In the genomic region with DNA sequence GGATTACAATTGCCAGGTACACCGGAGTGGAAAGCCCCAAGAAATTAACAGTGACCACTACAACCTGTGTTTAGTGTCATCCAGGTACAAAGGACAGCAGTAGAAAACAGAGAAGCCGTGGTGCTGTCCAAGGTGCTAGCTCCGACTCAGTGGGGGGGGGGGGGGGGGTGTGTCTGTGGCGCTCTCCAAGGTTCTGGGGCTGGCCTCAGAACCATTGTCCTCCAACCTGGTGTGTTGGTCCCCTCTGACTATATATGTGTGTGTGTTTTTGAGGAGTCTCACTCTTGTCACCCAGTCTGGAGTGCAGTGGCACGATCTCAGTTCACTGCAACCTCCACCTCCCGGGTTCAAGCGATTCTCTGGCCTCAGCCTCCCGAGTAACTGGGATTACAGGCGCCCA, we compare ENCODE assay signal across 9 cellular contexts. TPM values are rescaled to one million over a fixed set of nuclear protein-coding genes. Genes with fewer than 3 reads are reported as not detected.
A peak's percentile ranks its signal among the peaks of the same experiment; 100 is the strongest.
DNase-seq lines count a peak whose midpoint lies in the region; ATAC-seq, FAIRE-seq and TF ChIP-seq lines count a peak whose summit lies in the region.
"Had no signal": no experiment of that assay in that cellular context is flagged by ENCODE, and none has a peak within 500 bp of the region (broad histone marks: within the 10 kb centered on the region; RNA-seq: fewer than 3 reads in every experiment).

No MANE protein-coding gene starts in this region.

- 29 to 35% (median 31%) methylated on average over 9 of the region's 9 CpGs for whole genome bisulfite sequencing in small intestine, 3 donors
- 15 to 37% methylated on average over 2 to 8 of the region's 9 CpGs for WGBS in esophagus squamous epithelium, 2 donors
- 31% methylated on average over 9 of the region's 9 CpGs for WGBS in prostate gland

- intact Hi-C loops in esophagus squamous epithelium (cut with DNase I), result no loop called here
- intact Hi-C loops in prostate gland (cut with DNase I), result no loop called here

- H3K4me1 Mint-ChIP-seq in T-cell, result peaks cover 0 to 4% (median 3%) of the 10 kb centered on the region in 3 donors

- peaks cover 14% of the 10 kb centered on the region for H3K36me3 Mint-ChIP-seq in T-cell

- CTCF ChIA-PET in T-cell (lab: Charles Lee), result interaction anchor here in 1 of 2 donors (0.6 to 1.4 kb wide), 4 partner anchors 30 to 67 kb away, joined by 3 read pairs; no protein-coding TSS in a partner anchor

- H3K9me3 Mint-ChIP-seq in T-cell, result no peaks in the 10 kb centered on the region

- H3K27ac Mint-ChIP-seq in T-cell, result no peak overlapping the region

- H3K27me3 Mint-ChIP-seq in T-cell, result no peaks in the 10 kb centered on the region

- no peak for FAIRE-seq in small intestine (lab: Jason Lieb, UNC)
- FAIRE-seq: colon had no signal

- H3K4me3 ChIP-seq in H7 (ENCODE audit: insufficient read depth, low read depth, low read length) (no peak overlapping the region), small intestine (ENCODE audit: low read depth in 1 of 2, low read length in 2 of 2) (no peak overlapping the region), esophagus squamous epithelium (no peak overlapping the region), prostate gland (no peak overlapping the region)
- no peak overlapping the region for H3K4me3 ChIP-seq in effector memory CD4-positive, alpha-beta T cell (ENCODE audit: insufficient read depth, low read depth, low read length, poor library complexity, severe bottlenecking)

- no peaks in the 10 kb centered on the region for H3K9me3 ChIP-seq in effector memory CD4-positive, alpha-beta T cell (ENCODE audit: control insufficient read depth, low read length)
- H3K9me3 ChIP-seq in small intestine (ENCODE audit: control insufficient read depth, low read depth) (no peaks in the 10 kb centered on the region), esophagus squamous epithelium (no peaks in the 10 kb centered on the region), prostate gland (no peaks in the 10 kb centered on the region)

- H3K27me3 ChIP-seq in H7 (ENCODE audit: control insufficient read depth, insufficient read depth, low read length) (no peaks in the 10 kb centered on the region; the same call in 1 of the 2 replicates), small intestine (ENCODE audit: control insufficient read depth in 2 of 2, insufficient read depth in 2 of 2, low read length in 2 of 2) (no peaks in the 10 kb centered on the region), esophagus squamous epithelium (no peaks in the 10 kb centered on the region), prostate gland (replicated peaks; ENCODE audit: insufficient read depth) (no peaks in the 10 kb centered on the region)
- no peaks in the 10 kb centered on the region for H3K27me3 ChIP-seq in effector memory CD4-positive, alpha-beta T cell (replicated peaks; ENCODE audit: control insufficient read depth, insufficient read depth, low read length, poor library complexity, severe bottlenecking)

- no peak overlapping the region for H3K27ac ChIP-seq in effector memory CD4-positive, alpha-beta T cell (ENCODE audit: insufficient read depth, low read length, poor library complexity, severe bottlenecking)
- H3K27ac ChIP-seq in small intestine (ENCODE audit: low read depth in 1 of 2, low read length in 1 of 2), result no peak overlapping the region
- H3K27ac ChIP-seq in esophagus squamous epithelium, result no peak overlapping the region
- H3K27ac ChIP-seq in prostate gland, result no peak overlapping the region

- ATAC-seq in T-cell (replicated peaks in 1 of 4) (peak in 3 of 4 experiments; percentile 50 to 52 (median 51)), HG02870 (IDR thresholded peaks at IDR 0.05; ENCODE audit: unreplicated experiment) (no peak)

- TF ChIP-seq POLR2A in esophagus squamous epithelium (IDR thresholded peaks at IDR 0.05), result no peak
- TF ChIP-seq POLR2A in prostate gland (IDR thresholded peaks at IDR 0.05), result no peak

- H3K36me3 ChIP-seq in H7 (replicated peaks; ENCODE audit: control insufficient read depth, insufficient read depth, low read length) (no peaks in the 10 kb centered on the region), small intestine (ENCODE audit: control insufficient read depth in 2 of 2, insufficient read depth in 2 of 2, low read length in 2 of 2) (no peaks in the 10 kb centered on the region), esophagus squamous epithelium (peaks cover 0 to 9% (median 0%) of the 10 kb centered on the region in 3 donors), prostate gland (no peaks in the 10 kb centered on the region)
- no peaks in the 10 kb centered on the region for H3K36me3 ChIP-seq in effector memory CD4-positive, alpha-beta T cell (ENCODE audit: control insufficient read depth, insufficient read depth, low read length)

- no peaks in the 10 kb centered on the region for H3K4me1 ChIP-seq in effector memory CD4-positive, alpha-beta T cell (ENCODE audit: control insufficient read depth, insufficient read depth, low read length, poor library complexity, severe bottlenecking)
- no peaks in the 10 kb centered on the region for H3K4me1 ChIP-seq in small intestine (ENCODE audit: control insufficient read depth in 2 of 2, insufficient read depth in 1 of 2, low read depth in 1 of 2, low read length in 1 of 2)
- peaks cover 0 to 4% (median 0%) of the 10 kb centered on the region in 3 donors for H3K4me1 ChIP-seq in esophagus squamous epithelium
- no peaks in the 10 kb centered on the region for H3K4me1 ChIP-seq in prostate gland (replicated peaks)

- DNase-seq in H7, result peak; percentile 80
- DNase-seq in T-cell, result peak in 27 of 34 experiments; percentile 5 to 59 (median 38)
- peak; percentile 7 to 24 (median 15) for DNase-seq in effector memory CD4-positive, alpha-beta T cell
- DNase-seq in small intestine, result peak; percentile 26
- DNase-seq in esophagus squamous epithelium (lab: John Stamatoyannopoulos, UW), result no peak
- no peak for DNase-seq in NCI-H1048 (lab: John Stamatoyannopoulos, UW)
- DNase-seq in prostate gland (ENCODE audit: low spot score), result no peak

- POLR2A ChIA-PET in T-cell (lab: Charles Lee), result no interaction called here

- H3K4me3 Mint-ChIP-seq in T-cell, result no peak overlapping the region

- TF ChIP-seq CTCF in esophagus squamous epithelium (IDR thresholded peaks at IDR 0.05) (no peak), prostate gland (IDR thresholded peaks at IDR 0.05) (no peak)

RNA-seq across cellular contexts. Expression of a gene that starts 5.8 kb away (rescaled TPM):
- total RNA-seq in H7 (2014; rRNA removed; shearing (Covaris generic)), result 9.8 and 11.5 TPM in 2 replicates
- total RNA-seq in T-cell, result 10 to 100 TPM in 4 of 5 donors, 1 to 10 TPM in 1; 8.2 to 14.6 (median 10.9) TPM
- 1 to 10 TPM; 3.5 to 5.1 (median 4.7) TPM for polyA plus RNA-seq in small intestine
- total RNA-seq in esophagus squamous epithelium, result 1 to 10 TPM; 2.5 to 7.4 (median 3.4) TPM
- 1 to 10 TPM; 6.1 to 6.8 TPM for total RNA-seq in prostate gland

RNA-seq across cellular contexts. Expression of a gene that starts 21.3 kb away (rescaled TPM):
- 1.7 and 2.6 TPM in 2 replicates for total RNA-seq in H7 (2014; rRNA removed; shearing (Covaris generic))
- total RNA-seq in T-cell (1 to 10 TPM; 6.9 to 9.4 (median 8.4) TPM), esophagus squamous epithelium (1 to 10 TPM; 1.1 to 5.0 (median 1.7) TPM), prostate gland (10 to 100 TPM in 1 of 2 donors, 1 to 10 TPM in 1; 5.3 to 11.5 TPM)
- polyA plus RNA-seq in small intestine, result 1 to 10 TPM; 1.3 to 1.9 (median 1.8) TPM

RNA-seq across cellular contexts. Expression of a gene that starts 26.0 kb away (rescaled TPM):
- total RNA-seq in H7 (2014; rRNA removed; shearing (Covaris generic)), result not detected in 2 replicates
- total RNA-seq in T-cell (not detected), esophagus squamous epithelium (not detected), prostate gland (1 to 10 TPM in 1 of 2 donors, not detected in 1; 3.9 TPM)
- polyA plus RNA-seq in small intestine, result not detected

RNA-seq across cellular contexts. Expression of a gene that starts 58.4 kb away (rescaled TPM):
- 6.7 and 7.6 TPM in 2 replicates for total RNA-seq in H7 (2014; rRNA removed; shearing (Covaris generic))
- under 1 TPM in 1 of 5 donors, not detected in 4; 0.23 TPM for total RNA-seq in T-cell
- polyA plus RNA-seq in small intestine, result under 1 TPM in 1 of 3 donors, not detected in 2; 0.06 TPM
- 1 to 10 TPM in 1 of 4 donors, not detected in 3; 2.6 TPM for total RNA-seq in esophagus squamous epithelium
- total RNA-seq in prostate gland, result 1 to 10 TPM in 1 of 2 donors, under 1 TPM in 1; 0.18 to 1.2 TPM

Comparison
In these comparisons a context has a peak if more than half of its experiments do, and no peak if none do; other contexts are left out.
1. DNase-seq: peak in H7 (single experiment), T-cell (27 of 34), effector memory CD4-positive, alpha-beta T cell (3 of 3) and small intestine (single experiment); none in esophagus squamous epithelium (single experiment), NCI-H1048 (single experiment) and prostate gland (single experiment).